Comparison of ENCODE assay signal across 10 cellular contexts in the genomic region with DNA sequence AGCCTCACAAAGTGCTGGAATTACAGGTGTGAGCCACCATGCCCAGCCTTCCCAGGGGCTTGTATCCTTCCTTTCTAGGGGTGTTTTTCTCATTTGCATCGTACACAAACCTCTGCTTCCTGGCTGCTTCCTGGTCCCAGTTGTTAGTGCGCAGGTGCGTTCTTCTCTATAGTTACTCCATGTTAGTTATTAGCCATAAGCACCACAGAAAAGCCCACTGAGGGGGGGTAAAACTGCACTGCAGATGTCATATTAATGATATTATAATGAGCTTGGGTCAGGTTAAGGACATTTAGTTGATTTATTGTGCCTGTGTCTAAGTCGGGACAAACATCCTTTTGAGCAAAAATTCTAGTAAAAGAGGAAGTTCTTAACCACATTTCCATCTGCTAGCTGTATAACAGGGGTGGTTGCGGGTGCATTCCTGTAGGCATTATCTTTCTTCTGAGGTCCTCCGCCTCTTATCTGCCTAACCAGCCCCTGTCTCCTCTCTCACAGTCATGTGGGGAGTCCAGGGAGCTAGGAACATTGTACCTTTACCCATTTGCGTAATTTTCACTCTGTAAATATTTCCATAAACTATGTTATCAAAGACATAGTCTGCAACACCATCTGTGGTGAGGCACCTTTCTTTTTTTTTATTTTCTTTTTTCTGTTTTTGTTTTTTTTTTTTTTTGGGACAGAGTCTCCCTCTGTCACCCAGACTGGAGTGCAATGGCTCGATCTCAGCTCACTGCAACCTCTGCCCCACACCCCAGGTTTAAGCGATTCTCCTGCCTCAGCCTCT. TPM values are rescaled to one million over a fixed set of nuclear protein-coding genes. Genes with fewer than 3 reads are reported as not detected.
DNase-seq lines count a peak whose midpoint lies in the region; ATAC-seq and TF ChIP-seq lines count a peak whose summit lies in the region.
"Had no signal": no experiment of that assay in that cellular context is flagged by ENCODE, and none has a peak within 500 bp of the region (broad histone marks: within the 10 kb centered on the region; RNA-seq: fewer than 3 reads in every experiment).

No MANE protein-coding gene starts in this region.

- H3K4me3 Mint-ChIP-seq in activated T-helper 2 cell treated with anti-CD3 and anti-CD28 coated beads, Interferon-gamma antibody, Interleukin-2, Interleukin-4, amounts not matched to agents 10 μg/mL and 5 μg/mL and 100 μg/mL, durations not matched to agents 14 hours and 24 hours and 36 hours (ENCODE audit: low read depth), result peak overlapping the region; percentile 17
- peak overlapping the region; percentile 55 for H3K4me3 Mint-ChIP-seq in stimulated activated memory B cell treated with anti-CD40 and anti-IgM and Interleukin-4, amounts not matched to agents 10 μg/mL and 1 μg/mL and 100 μg/mL, for 72 hours
- H3K4me3 Mint-ChIP-seq: central memory CD8-positive, alpha-beta T cell had no signal

- peaks cover 4% of the 10 kb centered on the region for H3K9me3 Mint-ChIP-seq in activated T-helper 2 cell treated with anti-CD3 and anti-CD28 coated beads, Interferon-gamma antibody, Interleukin-2, Interleukin-4, amounts not matched to agents 10 μg/mL and 5 μg/mL and 100 μg/mL, durations not matched to agents 14 hours and 24 hours and 36 hours
- peaks cover 3% of the 10 kb centered on the region for H3K9me3 Mint-ChIP-seq in stimulated activated memory B cell treated with anti-CD40 and anti-IgM and Interleukin-4, amounts not matched to agents 10 μg/mL and 1 μg/mL and 100 μg/mL, for 72 hours
- H3K9me3 Mint-ChIP-seq: central memory CD8-positive, alpha-beta T cell had no signal

- peaks cover 12% of the 10 kb centered on the region for H3K4me1 Mint-ChIP-seq in activated T-helper 2 cell treated with anti-CD3 and anti-CD28 coated beads, Interferon-gamma antibody, Interleukin-2, Interleukin-4, amounts not matched to agents 10 μg/mL and 5 μg/mL and 100 μg/mL, durations not matched to agents 14 hours and 24 hours and 36 hours (ENCODE audit: low read depth)
- H3K4me1 Mint-ChIP-seq in stimulated activated memory B cell treated with anti-CD40 and anti-IgM and Interleukin-4, amounts not matched to agents 10 μg/mL and 1 μg/mL and 100 μg/mL, for 72 hours, result peaks cover 14% of the 10 kb centered on the region

- H3K27ac Mint-ChIP-seq in activated T-helper 2 cell treated with anti-CD3 and anti-CD28 coated beads, Interferon-gamma antibody, Interleukin-2, Interleukin-4, amounts not matched to agents 10 μg/mL and 5 μg/mL and 100 μg/mL, durations not matched to agents 14 hours and 24 hours and 36 hours, result peak overlapping the region; percentile 14
- peak overlapping the region; percentile 69 for H3K27ac Mint-ChIP-seq in stimulated activated memory B cell treated with anti-CD40 and anti-IgM and Interleukin-4, amounts not matched to agents 10 μg/mL and 1 μg/mL and 100 μg/mL, for 72 hours

- H3F3A ChIP-seq in smooth muscle cell (ENCODE audit: low read depth), result no peaks in the 10 kb centered on the region

- no peak overlapping the region for H2AFZ ChIP-seq in smooth muscle cell (ENCODE audit: low read depth)

- H3K9ac ChIP-seq in smooth muscle cell (ENCODE audit: low read depth), result no peak overlapping the region

- intact Hi-C loops in activated T-helper 2 cell treated with anti-CD3 and anti-CD28 coated beads, Interferon-gamma antibody, Interleukin-2, Interleukin-4, amounts not matched to agents 10 μg/mL and 5 μg/mL and 100 μg/mL, durations not matched to agents 14 hours and 24 hours and 36 hours (cut with micrococcal nuclease), result no loop called here

- 88% methylated on average over 9 of the region's 9 CpGs for WGBS in smooth muscle cell (ENCODE audit: low lambda C conversion rate)

- no peaks in the 10 kb centered on the region for H3K36me3 ChIP-seq in smooth muscle cell (ENCODE audit: low read depth)
- H3K36me3 ChIP-seq: gastrocnemius medialis had no signal

- H3K9me3 ChIP-seq in smooth muscle cell (replicated peaks; ENCODE audit: low read depth), result no peaks in the 10 kb centered on the region
- H3K9me3 ChIP-seq: gastrocnemius medialis had no signal

- TF ChIP-seq CTCF in smooth muscle cell (IDR thresholded peaks at IDR 0.05; ENCODE audit: borderline replicate concordance, insufficient read depth, poor library complexity, severe bottlenecking), result no peak

- H4K20me1 ChIP-seq in smooth muscle cell (ENCODE audit: low read depth), result no peaks in the 10 kb centered on the region

- H3K4me3 ChIP-seq in smooth muscle cell, result no peak overlapping the region
- H3K4me3 ChIP-seq: gastrocnemius medialis had no signal

- H3K27me3 Mint-ChIP-seq in activated T-helper 2 cell treated with anti-CD3 and anti-CD28 coated beads, Interferon-gamma antibody, Interleukin-2, Interleukin-4, amounts not matched to agents 10 μg/mL and 5 μg/mL and 100 μg/mL, durations not matched to agents 14 hours and 24 hours and 36 hours (ENCODE audit: low read depth), result peaks cover 5% of the 10 kb centered on the region
- no peaks in the 10 kb centered on the region for H3K27me3 Mint-ChIP-seq in stimulated activated memory B cell treated with anti-CD40 and anti-IgM and Interleukin-4, amounts not matched to agents 10 μg/mL and 1 μg/mL and 100 μg/mL, for 72 hours

- H3K4me2 ChIP-seq in smooth muscle cell, result no peak overlapping the region

- ATAC-seq in stimulated activated memory B cell treated with anti-CD40 and anti-IgM and Interleukin-4, amounts not matched to agents 10 μg/mL and 1 μg/mL and 100 μg/mL, for 72 hours, result peak; percentile 85
- ATAC-seq in GM21825 (IDR thresholded peaks at IDR 0.05; ENCODE audit: unreplicated experiment) (no peak), GM18517 (IDR thresholded peaks at IDR 0.05; ENCODE audit: unreplicated experiment) (no peak)
- ATAC-seq: gastrocnemius medialis had no signal

- no peaks in the 10 kb centered on the region for H3K79me2 ChIP-seq in smooth muscle cell (ENCODE audit: low read depth)

- H3K4me1 ChIP-seq in smooth muscle cell (ENCODE audit: low read depth), result no peaks in the 10 kb centered on the region
- H3K4me1 ChIP-seq: gastrocnemius medialis had no signal

- DNase-seq in activated effector memory CD4-positive, alpha-beta T cell treated with anti-CD3 and anti-CD28 coated beads, Interleukin-2, amount 50 U/mL, for 16 hours, result peak; percentile 46
- no peak for DNase-seq in activated effector memory CD4-positive, alpha-beta T cell treated with Interleukin-2 at 50 U/mL for 16 hours
- peak; percentile 76 to 84 for DNase-seq in NOMO-1 (lab: John Stamatoyannopoulos, UW; ENCODE audit: unreplicated experiment in 2 of 2)
- no peak for DNase-seq in activated T-helper 2 cell treated with anti-CD3 and anti-CD28 coated beads, Interferon-gamma antibody, Interleukin-2, Interleukin-4, amounts not matched to agents 10 μg/mL and 5 μg/mL and 100 μg/mL, durations not matched to agents 14 hours and 24 hours and 36 hours (ENCODE audit: low spot score)
- DNase-seq in smooth muscle cell (lab: John Stamatoyannopoulos, UW; ENCODE audit: unreplicated experiment), result no peak
- DNase-seq: gastrocnemius medialis had no signal

- no peak overlapping the region for H3K27ac ChIP-seq in smooth muscle cell (ENCODE audit: low read depth)
- H3K27ac ChIP-seq: gastrocnemius medialis had no signal

- no peaks in the 10 kb centered on the region for H3K36me3 Mint-ChIP-seq in activated T-helper 2 cell treated with anti-CD3 and anti-CD28 coated beads, Interferon-gamma antibody, Interleukin-2, Interleukin-4, amounts not matched to agents 10 μg/mL and 5 μg/mL and 100 μg/mL, durations not matched to agents 14 hours and 24 hours and 36 hours (ENCODE audit: low read depth)
- no peaks in the 10 kb centered on the region for H3K36me3 Mint-ChIP-seq in stimulated activated memory B cell treated with anti-CD40 and anti-IgM and Interleukin-4, amounts not matched to agents 10 μg/mL and 1 μg/mL and 100 μg/mL, for 72 hours

- no peaks in the 10 kb centered on the region for H3K27me3 ChIP-seq in smooth muscle cell (ENCODE audit: low read depth)
- H3K27me3 ChIP-seq: gastrocnemius medialis had no signal

RNA-seq across cellular contexts. Expression of gene ATF7IP2, which starts 23.6 kb away (rescaled TPM):
- 22.9 and 28.1 TPM in 2 replicates for total RNA-seq in activated T-helper 2 cell treated with anti-CD3 and anti-CD28 coated beads, Interferon-gamma antibody, Interleukin-2, Interleukin-4, amounts not matched to agents 10 μg/mL and 5 μg/mL and 100 μg/mL, durations not matched to agents 14 hours and 24 hours and 36 hours
- total RNA-seq in smooth muscle cell, result 4.3 and 5.6 TPM in 2 replicates
- polyA plus RNA-seq in smooth muscle cell, result 4.7 and 6.7 TPM in 2 replicates

Comparison
In these comparisons a context has a peak if more than half of its experiments do, and no peak if none do; other contexts are left out.
1. DNase-seq: peak in activated effector memory CD4-positive, alpha-beta T cell treated with anti-CD3 and anti-CD28 coated beads, Interleukin-2, amount 50 U/mL, for 16 hours (single experiment) and NOMO-1 (2 of 2); none in activated effector memory CD4-positive, alpha-beta T cell treated with Interleukin-2 at 50 U/mL for 16 hours (single experiment), activated T-helper 2 cell treated with anti-CD3 and anti-CD28 coated beads, Interferon-gamma antibody, Interleukin-2, Interleukin-4, amounts not matched to agents 10 μg/mL and 5 μg/mL and 100 μg/mL, durations not matched to agents 14 hours and 24 hours and 36 hours (single experiment) and smooth muscle cell (single experiment).